In the genomic region with DNA sequence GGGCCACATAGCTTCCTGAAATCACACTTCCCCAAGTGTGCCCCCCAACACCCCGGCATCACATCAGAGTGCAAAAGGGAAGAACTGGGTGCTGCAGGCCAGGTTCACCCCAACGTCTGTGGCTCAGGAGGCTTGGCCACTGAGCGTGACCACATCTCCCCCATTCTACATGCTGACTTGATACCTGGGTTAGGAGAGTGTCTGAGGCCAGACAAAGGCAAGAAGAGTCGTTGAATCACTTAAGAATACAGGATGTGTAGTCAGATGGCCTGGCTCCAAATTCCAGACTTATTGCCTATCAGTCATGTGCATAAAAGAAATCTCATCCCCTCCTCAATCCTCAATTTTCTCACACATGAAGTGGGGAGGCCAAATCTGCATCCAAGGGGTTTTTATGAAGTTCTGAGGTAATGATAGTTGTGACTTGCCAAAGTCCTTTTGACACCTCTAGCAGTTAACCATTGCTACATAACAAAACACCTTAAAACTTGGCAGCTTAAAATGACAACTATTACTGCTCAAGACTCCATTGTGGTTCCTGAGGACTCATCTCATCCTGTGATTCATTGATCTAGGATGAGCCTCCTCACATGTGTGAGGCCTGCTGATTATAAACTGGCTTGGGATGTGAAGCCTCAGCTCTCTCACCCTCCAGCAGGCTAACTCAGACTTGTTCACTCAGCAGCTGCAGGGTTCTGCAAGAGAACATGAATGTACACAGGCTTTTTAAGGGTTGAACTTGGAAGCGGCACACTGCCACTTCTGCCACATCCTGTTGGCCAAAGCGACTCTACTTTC, we compare ENCODE assay signal across 13 cellular contexts.
DNase-seq lines count a peak whose midpoint lies in the region; ATAC-seq, FAIRE-seq and TF ChIP-seq lines count a peak whose summit lies in the region.
"Had no signal": no experiment of that assay in that cellular context is flagged by ENCODE, and none has a peak within 500 bp of the region (broad histone marks: within the 10 kb centered on the region; RNA-seq: fewer than 3 reads in every experiment).

No MANE protein-coding gene starts in this region.

- WGBS in pancreas, 2 donors, result 89 to 91% methylated on average over 6 of the region's 6 CpGs

- H3K27me3 ChIP-seq in bronchial epithelial cell (ENCODE audit: control insufficient read depth, insufficient read depth, low read length) (no peaks in the 10 kb centered on the region), pancreas (no peaks in the 10 kb centered on the region)

- no peaks in the 10 kb centered on the region for H3K36me3 ChIP-seq in bronchial epithelial cell (ENCODE audit: control insufficient read depth, insufficient read depth, low read length)
- no peaks in the 10 kb centered on the region for H3K36me3 ChIP-seq in pancreas

- ATAC-seq in activated CD4-positive, CD25-positive, alpha-beta regulatory T cell treated with anti-CD3 and anti-CD28 coated beads, Interleukin-2, amount 50 U/mL, for 24 hours, result peak; percentile 40 to 50
- ATAC-seq in pancreas, result no peak
- ATAC-seq: HepG2 had no signal

- intact Hi-C loops in pancreas (cut with DNase I), result no loop called here

- DNase-seq in activated CD4-positive, CD25-positive, alpha-beta regulatory T cell (lab: John Stamatoyannopoulos, UW), result no peak
- DNase-seq in HTR-8/SVneo (ENCODE audit: insufficient read length, low spot score) (no peak), bronchial epithelial cell (ENCODE audit: low read depth) (peak; percentile 85), non-pigmented ciliary epithelial cell (ENCODE audit: low read depth) (peak; percentile 60), pancreas (no peak), HUDEP-2 (lab: John Stamatoyannopoulos, UW; ENCODE audit: unreplicated experiment in 76 of 76) (no peak), NCI-H524 (lab: John Stamatoyannopoulos, UW) (no peak)
- DNase-seq: activated CD4-positive, alpha-beta T cell treated with anti-CD3 and anti-CD28 coated beads, Interleukin-2, amount 50 U/mL, for 48 hours; glutamatergic neuron; NCI-H2081 had no signal

- FAIRE-seq in HTR-8/SVneo (lab: Jason Lieb, UNC) (peak; percentile 26), bronchial epithelial cell (lab: Jason Lieb, UNC) (peak; percentile 72), pancreas (lab: Jason Lieb, UNC) (no peak)
- FAIRE-seq: HepG2 had no signal

- H3K4me1 ChIP-seq in pancreas, result no peaks in the 10 kb centered on the region

- H3K4me3 ChIP-seq in bronchial epithelial cell (ENCODE audit: low read depth, low read length) (no peak overlapping the region), pancreas (no peak overlapping the region)
- H3K4me3 ChIP-seq: skin epidermis had no signal

- no peak for TF ChIP-seq CTCF in bronchial epithelial cell (IDR thresholded peaks at IDR 0.05; ENCODE audit: insufficient read depth, low read length, severe bottlenecking)
- no peak for TF ChIP-seq CTCF in pancreas (IDR thresholded peaks at IDR 0.05)

- no peak overlapping the region for H3K27ac ChIP-seq in pancreas

- H3K9me3 ChIP-seq in pancreas, result no peaks in the 10 kb centered on the region

Comparison
In these comparisons a context has a peak if more than half of its experiments do, and no peak if none do; other contexts are left out.
1. ATAC-seq: peak in activated CD4-positive, CD25-positive, alpha-beta regulatory T cell treated with anti-CD3 and anti-CD28 coated beads, Interleukin-2, amount 50 U/mL, for 24 hours (2 of 2); none in pancreas (0 of 4).
2. DNase-seq: peak in bronchial epithelial cell (single experiment) and non-pigmented ciliary epithelial cell (single experiment); none in activated CD4-positive, CD25-positive, alpha-beta regulatory T cell (0 of 4), HTR-8/SVneo (single experiment), pancreas (0 of 6), HUDEP-2 (0 of 76) and NCI-H524 (0 of 2).